ENCODE assay signal across 9 cellular contexts in genomic region chr2:181374741-181375675, GRCh38.
DNase-seq lines count a peak whose midpoint lies in the region; ATAC-seq, FAIRE-seq and TF ChIP-seq lines count a peak whose summit lies in the region.
"Had no signal": no experiment of that assay in that cellular context is flagged by ENCODE, and none has a peak within 500 bp of the region (broad histone marks: within the 10 kb centered on the region; RNA-seq: fewer than 3 reads in every experiment).

No MANE protein-coding gene starts in this region.

- 48% methylated on average over 9 of the region's 9 CpGs for WGBS in SK-N-SH (ENCODE audit: low lambda C conversion rate)
- WGBS in small intestine, 3 donors, result 61 to 69% (median 65%) methylated on average over 9 of the region's 9 CpGs

- H3K9ac ChIP-seq in SK-N-SH, result no peak overlapping the region

- H3F3A ChIP-seq in SK-N-SH (replicated peaks; ENCODE audit: insufficient read depth), result peaks cover 14% of the 10 kb centered on the region

- H2AFZ ChIP-seq in SK-N-SH (ENCODE audit: low read depth), result no peak overlapping the region

- no peaks in the 10 kb centered on the region for H3K36me3 ChIP-seq in SK-N-SH (replicated peaks in 1 of 2; ENCODE audit: control insufficient read depth in 1 of 2, insufficient read depth in 2 of 2, low read length in 1 of 2)
- H3K36me3 ChIP-seq in small intestine (ENCODE audit: control insufficient read depth in 2 of 2, insufficient read depth in 2 of 2, low read length in 2 of 2), result no peaks in the 10 kb centered on the region

- no peaks in the 10 kb centered on the region for H3K9me2 ChIP-seq in SK-N-SH

- TF ChIP-seq CTCF in SK-N-SH (IDR thresholded peaks at IDR 0.05), result no peak

- no peaks in the 10 kb centered on the region for H3K9me3 ChIP-seq in SK-N-SH
- H3K9me3 ChIP-seq in small intestine (ENCODE audit: control insufficient read depth, low read depth), result no peaks in the 10 kb centered on the region

- no peak for TF ChIP-seq RAD21 in SK-N-SH (IDR thresholded peaks at IDR 0.05; ENCODE audit: low read length)

- H4K20me1 ChIP-seq in SK-N-SH (ENCODE audit: insufficient read depth), result no peaks in the 10 kb centered on the region

- H3K27me3 ChIP-seq in SK-N-SH (ENCODE audit: insufficient read depth) (no peaks in the 10 kb centered on the region), small intestine (ENCODE audit: control insufficient read depth in 2 of 2, insufficient read depth in 2 of 2, low read length in 2 of 2) (no peaks in the 10 kb centered on the region)

- POLR2A ChIA-PET in SK-N-SH (lab: Yijun Ruan, JAX), result no interaction called here

- H3K4me1 ChIP-seq in SK-N-SH (ENCODE audit: control insufficient read depth in 1 of 2, insufficient read depth in 2 of 2, low read depth in 1 of 2, low read length in 1 of 2), result peaks cover 0 to 16% of the 10 kb centered on the region in 2 experiments; a peak in 3 of 4 replicates
- H3K4me1 ChIP-seq in small intestine (ENCODE audit: control insufficient read depth in 2 of 2, insufficient read depth in 1 of 2, low read depth in 1 of 2, low read length in 1 of 2), result peaks cover 0 to 5% of the 10 kb centered on the region in 2 donors

- FAIRE-seq in small intestine (lab: Jason Lieb, UNC), result no peak

- H3K27ac ChIP-seq in SK-N-SH (ENCODE audit: low read depth in 2 of 2, low read length in 1 of 2) (no peak overlapping the region), small intestine (ENCODE audit: low read depth in 1 of 2, low read length in 1 of 2) (no peak overlapping the region)

- peak; percentile 63 for DNase-seq in GM04504 (ENCODE audit: low read depth)
- DNase-seq in SK-N-SH, result peak; percentile 26
- no peak for DNase-seq in left cardiac atrium
- no peak for DNase-seq in medulla oblongata (ENCODE audit: extremely low spot score)
- no peak for DNase-seq in small intestine
- DNase-seq in nucleus accumbens (lab: John Stamatoyannopoulos, UW), result no peak
- DNase-seq: activated CD4-positive, alpha-beta T cell treated with anti-CD3 and anti-CD28 coated beads for 36 hours had no signal

- H3K4me3 ChIP-seq in SK-N-SH (ENCODE audit: low read depth in 2 of 2, low read length in 1 of 2) (no peak overlapping the region), small intestine (ENCODE audit: low read depth in 1 of 2, low read length in 2 of 2) (no peak overlapping the region)

- intact Hi-C loops in left cardiac atrium (cut with DNase I), result no loop called here

- no peak for TF ChIP-seq EP300 in SK-N-SH (IDR thresholded peaks at IDR 0.05; ENCODE audit: borderline replicate concordance in 1 of 2, low read depth in 1 of 2, low read length in 1 of 2)

- no peak overlapping the region for H3K4me2 ChIP-seq in SK-N-SH

- CTCF ChIA-PET in SK-N-SH (lab: Yijun Ruan, JAX), result interaction anchor here (0.5 to 1.3 kb wide), 4 partner anchors 52 to 1251 kb away, joined by 3 to 4 read pairs (median 4); partner anchors contain the start of gene ITGA4

- ATAC-seq in GM19463 (IDR thresholded peaks at IDR 0.05; ENCODE audit: unreplicated experiment) (peak; percentile 75), HG03095 (IDR thresholded peaks at IDR 0.05; ENCODE audit: unreplicated experiment) (peak; percentile 62), left cardiac atrium (no peak)
- ATAC-seq: activated CD4-positive, alpha-beta T cell treated with anti-CD3 and anti-CD28 coated beads for 36 hours had no signal

- no peaks in the 10 kb centered on the region for H3K79me2 ChIP-seq in SK-N-SH (ENCODE audit: insufficient read depth)

TF ChIP-seq in SK-N-SH, 30 proteins besides CTCF, POLR2A, EP300 and RAD21:
- no peak for TF ChIP-seq SIN3A (IDR thresholded peaks at IDR 0.05; ENCODE audit: borderline replicate concordance, low read depth, low read length)
- TF ChIP-seq RCOR1 (IDR thresholded peaks at IDR 0.05; ENCODE audit: low read length), result peak; percentile 77
- TF ChIP-seq TCF12 (IDR thresholded peaks at IDR 0.05), result peak; percentile 71

Comparison
In these comparisons a context has a peak if more than half of its experiments do, and no peak if none do; other contexts are left out.
1. DNase-seq: peak in GM04504 (single experiment) and SK-N-SH (single experiment); none in left cardiac atrium (single experiment), medulla oblongata (single experiment), small intestine (single experiment) and nucleus accumbens (0 of 56).
2. ATAC-seq: peak in GM19463 (single experiment) and HG03095 (single experiment); none in left cardiac atrium (0 of 2).